In genomic region chr5:103890313-103890712, GRCh38 we compare ENCODE assay signal across 29 cellular contexts.
"Had no signal": no experiment of that assay in that cellular context is flagged by ENCODE, and none has a peak within 500 bp of the region (broad histone marks: within the 10 kb centered on the region; RNA-seq: fewer than 3 reads in every experiment).

No MANE protein-coding gene starts in this region.

- H3K27ac ChIP-seq: epithelial cell of prostate, gastrocnemius medialis, heart left ventricle, hepatocyte, neural progenitor cell, parathyroid adenoma, prostate gland, right atrium auricular region, testis, tibial artery had no signal

- H2AFZ ChIP-seq: hepatocyte, neural progenitor cell, parathyroid adenoma had no signal

- DNase-seq: effector CD8-positive, alpha-beta T cell; endodermal cell; foreskin fibroblast; gastrocnemius medialis; heart left ventricle; kidney; mucosa of descending colon; naive B cell; stimulated activated CD4-positive, alpha-beta T cell treated with anti-CD3 and anti-CD28 coated beads, Interleukin-12 subunit alpha, Interleukin-12 subunit beta, amount 100 ng/mL, for 4 hours; stimulated activated CD4-positive, alpha-beta T cell treated with anti-CD3 and anti-CD28 coated beads, Interleukin-2, amount 100 ng/mL, for 24 hours; stimulated activated CD4-positive, alpha-beta T cell treated with anti-CD3 and anti-CD28 coated beads, Interleukin-4, amount 100 ng/mL, for 24 hours; stimulated activated naive CD4-positive, alpha-beta T cell treated with Interleukin-2 at 50 U/mL for 16 hours; testis; tibial artery had no signal

- H3K4me2 ChIP-seq: hepatocyte, neural progenitor cell, smooth muscle cell had no signal

- H3K9ac ChIP-seq: neural progenitor cell, parathyroid adenoma had no signal

- H3K4me1 ChIP-seq: gastrocnemius medialis, heart left ventricle, parathyroid adenoma, prostate gland, right atrium auricular region, testis, tibial artery had no signal

- H3K79me2 ChIP-seq: hepatocyte, parathyroid adenoma had no signal

- H3K9me3 Mint-ChIP-seq: type B pancreatic cell had no signal

- H3K4me3 Mint-ChIP-seq: endodermal cell; memory B cell; naive B cell; natural killer cell treated with Interleukin-12 subunit alpha and Interleukin-12 subunit beta and Interleukin-15 and Interleukin-18, amount 100 ng/mL, for 72 hours; neural progenitor cell; stimulated activated effector memory CD8-positive, alpha-beta T cell treated with anti-CD3 and anti-CD28 coated beads, Interleukin-12 subunit alpha, Interleukin-12 subunit beta, amount 100 ng/mL, for 72 hours; type B pancreatic cell had no signal

- H3K27me3 Mint-ChIP-seq: memory B cell; naive B cell; natural killer cell treated with Interleukin-12 subunit alpha and Interleukin-12 subunit beta and Interleukin-15 and Interleukin-18, amount 100 ng/mL, for 72 hours; type B pancreatic cell had no signal

- H3K4me3 ChIP-seq: gastrocnemius medialis, heart left ventricle, hepatocyte, lung, mucosa of descending colon, neural progenitor cell, prostate gland, right atrium auricular region, smooth muscle cell, testis, tibial artery had no signal

- H3K27ac Mint-ChIP-seq: endodermal cell; memory B cell; naive B cell; natural killer cell treated with Interleukin-12 subunit alpha and Interleukin-12 subunit beta and Interleukin-15 and Interleukin-18, amount 100 ng/mL, for 72 hours; neural progenitor cell; stimulated activated effector memory CD8-positive, alpha-beta T cell treated with anti-CD3 and anti-CD28 coated beads, Interleukin-12 subunit alpha, Interleukin-12 subunit beta, amount 100 ng/mL, for 72 hours; type B pancreatic cell had no signal

- H3K4me1 Mint-ChIP-seq: memory B cell; naive B cell; stimulated activated effector memory CD8-positive, alpha-beta T cell treated with anti-CD3 and anti-CD28 coated beads, Interleukin-12 subunit alpha, Interleukin-12 subunit beta, amount 100 ng/mL, for 72 hours had no signal

- ATAC-seq: esophagus mucosa; gastrocnemius medialis; heart left ventricle; left lobe of liver; mucosa of descending colon; natural killer cell treated with Interleukin-12 subunit alpha and Interleukin-12 subunit beta and Interleukin-15 and Interleukin-18, amount 100 ng/mL, for 72 hours; sciatic nerve; stimulated activated effector memory CD8-positive, alpha-beta T cell treated with anti-CD3 and anti-CD28 coated beads, Interleukin-12 subunit alpha, Interleukin-12 subunit beta, amount 100 ng/mL, for 72 hours had no signal

- H3K36me3 ChIP-seq: gastrocnemius medialis, heart left ventricle, neural progenitor cell, prostate gland, right atrium auricular region, tibial artery had no signal

- H3K9me3 ChIP-seq: gastrocnemius medialis, heart left ventricle, mucosa of descending colon, prostate gland, right atrium auricular region, testis, tibial artery had no signal

- H3K27me3 ChIP-seq: gastrocnemius medialis, heart left ventricle, hepatocyte, neural progenitor cell, right atrium auricular region, testis, tibial artery had no signal

- H3K36me3 Mint-ChIP-seq: memory B cell; naive B cell; natural killer cell treated with Interleukin-12 subunit alpha and Interleukin-12 subunit beta and Interleukin-15 and Interleukin-18, amount 100 ng/mL, for 72 hours; neural progenitor cell; stimulated activated effector memory CD8-positive, alpha-beta T cell treated with anti-CD3 and anti-CD28 coated beads, Interleukin-12 subunit alpha, Interleukin-12 subunit beta, amount 100 ng/mL, for 72 hours; type B pancreatic cell had no signal
